9 cellular contexts compared by ENCODE assay signal in genomic region chr14:69013943-69014782, GRCh38. TPM values are rescaled to one million over a fixed set of nuclear protein-coding genes. Genes with fewer than 3 reads are reported as not detected.
A peak's percentile ranks its signal among the peaks of the same experiment; 100 is the strongest.
DNase-seq lines count a peak whose midpoint lies in the region; ATAC-seq and TF ChIP-seq lines count a peak whose summit lies in the region.
"Had no signal": no experiment of that assay in that cellular context is flagged by ENCODE, and none has a peak within 500 bp of the region (broad histone marks: within the 10 kb centered on the region; RNA-seq: fewer than 3 reads in every experiment).

No MANE protein-coding gene starts in this region.

- H3K9me3 ChIP-seq in naive thymus-derived CD4-positive, alpha-beta T cell (ENCODE audit: control insufficient read depth in 2 of 3, low read length in 3 of 3): no peaks in the 10 kb centered on the region
- H3K9me3 ChIP-seq: tibial nerve had no signal

- no peak overlapping the region for H3K27ac ChIP-seq in naive thymus-derived CD4-positive, alpha-beta T cell (ENCODE audit: low read depth, low read length)
- H3K27ac ChIP-seq: tibial nerve had no signal

- H3K36me3 Mint-ChIP-seq in naive thymus-derived CD4-positive, alpha-beta T cell: peaks cover 0 to 2% (median 0%) of the 10 kb centered on the region in 5 donors

- no peak for TF ChIP-seq CTCF in cardiac fibroblast (IDR thresholded peaks at IDR 0.05; ENCODE audit: low read depth, low read length)

- peaks cover 0 to 3% of the 10 kb centered on the region in 2 donors for H3K4me1 ChIP-seq in naive thymus-derived CD4-positive, alpha-beta T cell (ENCODE audit: control insufficient read depth in 2 of 2, insufficient read depth in 2 of 2, low read length in 2 of 2)
- H3K4me1 ChIP-seq: tibial nerve had no signal

- POLR2A ChIA-PET in naive thymus-derived CD4-positive, alpha-beta T cell (lab: Charles Lee): no interaction called here

- CTCF ChIA-PET in naive thymus-derived CD4-positive, alpha-beta T cell (lab: Charles Lee): no interaction called here

- H3K9me3 Mint-ChIP-seq in naive thymus-derived CD4-positive, alpha-beta T cell: peaks cover 0 to 2% (median 0%) of the 10 kb centered on the region in 11 donors

- no peak overlapping the region for H3K4me3 ChIP-seq in cardiac fibroblast (replicated peaks in 1 of 2; ENCODE audit: low read depth in 2 of 2, low read length in 2 of 2)
- H3K4me3 ChIP-seq in naive thymus-derived CD4-positive, alpha-beta T cell (ENCODE audit: low read length): no peak overlapping the region
- H3K4me3 ChIP-seq: tibial nerve had no signal

- peaks cover 0 to 3% (median 0%) of the 10 kb centered on the region in 5 donors for H3K27me3 Mint-ChIP-seq in naive thymus-derived CD4-positive, alpha-beta T cell

- H3K27ac Mint-ChIP-seq in naive thymus-derived CD4-positive, alpha-beta T cell: no peak overlapping the region

- H3K27me3 ChIP-seq in naive thymus-derived CD4-positive, alpha-beta T cell (ENCODE audit: control insufficient read depth in 2 of 2, insufficient read depth in 2 of 2, low read length in 2 of 2): no peaks in the 10 kb centered on the region
- H3K27me3 ChIP-seq: tibial nerve had no signal

- intact Hi-C loops in naive thymus-derived CD4-positive, alpha-beta T cell (cut with micrococcal nuclease): no loop called here

- peaks cover 0 to 16% (median 12%) of the 10 kb centered on the region in 7 donors for H3K4me1 Mint-ChIP-seq in naive thymus-derived CD4-positive, alpha-beta T cell

- H3K36me3 ChIP-seq in naive thymus-derived CD4-positive, alpha-beta T cell (ENCODE audit: control insufficient read depth in 2 of 3, insufficient read depth in 3 of 3, low read length in 3 of 3): no peaks in the 10 kb centered on the region
- H3K36me3 ChIP-seq: tibial nerve had no signal

- H3K4me3 Mint-ChIP-seq in naive thymus-derived CD4-positive, alpha-beta T cell: no peak overlapping the region

- DNase-seq in EH (ENCODE audit: low read depth): peak; percentile 68
- DNase-seq in NCI-H2196 (lab: John Stamatoyannopoulos, UW; ENCODE audit: unreplicated experiment): peak; percentile 81
- DNase-seq in cardiac fibroblast (ENCODE audit: low read depth in 2 of 2): peak; percentile 61 to 69
- no peak for DNase-seq in naive thymus-derived CD4-positive, alpha-beta T cell
- no peak for DNase-seq in germinal center (ENCODE audit: low spot score)

- ATAC-seq in naive thymus-derived CD4-positive, alpha-beta T cell: peak; percentile 90
- ATAC-seq in GM21576 (IDR thresholded peaks at IDR 0.05; ENCODE audit: unreplicated experiment) (no peak), HG02759 (IDR thresholded peaks at IDR 0.05; ENCODE audit: unreplicated experiment) (no peak), HG02610 (IDR thresholded peaks at IDR 0.05; ENCODE audit: unreplicated experiment) (no peak)

RNA-seq across cellular contexts. Expression of gene ACTN1, which starts 35.1 kb away (rescaled TPM):
- 100 to 1,000 TPM in 4 of 5 experiments, 10 to 100 TPM in 1; 41.3 to 249 (median 227) TPM for total RNA-seq in naive thymus-derived CD4-positive, alpha-beta T cell
- 100 to 1,000 TPM; 188 to 390 TPM for polyA plus RNA-seq in naive thymus-derived CD4-positive, alpha-beta T cell

Comparison
In these comparisons a context has a peak if more than half of its experiments do, and no peak if none do; other contexts are left out.
1. DNase-seq: peak in EH (single experiment), NCI-H2196 (single experiment) and cardiac fibroblast (2 of 2); none in naive thymus-derived CD4-positive, alpha-beta T cell (0 of 9) and germinal center (single experiment).